In the genomic region with DNA sequence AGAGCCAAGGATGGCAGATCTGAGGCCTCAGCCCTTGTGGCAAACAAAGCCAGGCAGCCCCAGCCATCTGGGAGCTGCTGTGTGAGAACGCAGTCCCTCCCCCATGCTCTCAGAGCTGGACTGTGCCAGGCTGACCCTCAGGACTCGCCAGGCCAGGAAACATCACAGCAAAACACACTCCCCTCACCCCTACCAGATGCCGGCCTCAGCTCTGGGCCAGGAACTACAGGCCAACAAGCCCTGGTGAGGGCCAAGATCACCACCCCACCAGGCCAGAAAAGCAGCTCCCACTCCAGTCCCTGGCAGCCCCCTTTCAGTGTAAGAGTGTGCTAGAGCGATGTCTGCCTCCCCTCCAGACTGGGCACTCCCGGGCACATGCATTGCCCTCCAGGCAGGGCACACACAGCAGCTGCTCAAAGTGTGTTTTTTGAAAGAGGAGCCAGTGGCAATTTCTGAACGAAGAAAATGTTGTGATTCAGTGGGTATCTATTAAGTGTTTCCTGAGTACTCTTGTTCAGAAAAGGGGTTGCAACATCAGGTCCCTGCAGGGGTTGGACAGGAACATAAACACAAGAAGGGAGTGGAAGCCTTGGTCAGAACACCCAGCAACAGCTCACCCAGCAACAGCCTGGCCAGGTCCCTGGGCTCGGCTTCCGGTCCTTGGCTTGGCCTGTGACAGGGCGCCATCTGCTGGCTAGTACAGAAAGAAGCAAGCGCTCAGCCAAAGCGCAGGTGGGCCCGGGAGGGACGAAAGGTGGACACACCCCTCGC, we compare ENCODE assay signal across 1 cellular context.
TF ChIP-seq lines count a peak whose summit lies in the region.

No MANE protein-coding gene starts in this region.

TF ChIP-seq in HepG2, 621 proteins besides CTCF, POLR2A, EP300 and RAD21 (continued from another document and continues in another):
- TF ChIP-seq, protein P1, sequence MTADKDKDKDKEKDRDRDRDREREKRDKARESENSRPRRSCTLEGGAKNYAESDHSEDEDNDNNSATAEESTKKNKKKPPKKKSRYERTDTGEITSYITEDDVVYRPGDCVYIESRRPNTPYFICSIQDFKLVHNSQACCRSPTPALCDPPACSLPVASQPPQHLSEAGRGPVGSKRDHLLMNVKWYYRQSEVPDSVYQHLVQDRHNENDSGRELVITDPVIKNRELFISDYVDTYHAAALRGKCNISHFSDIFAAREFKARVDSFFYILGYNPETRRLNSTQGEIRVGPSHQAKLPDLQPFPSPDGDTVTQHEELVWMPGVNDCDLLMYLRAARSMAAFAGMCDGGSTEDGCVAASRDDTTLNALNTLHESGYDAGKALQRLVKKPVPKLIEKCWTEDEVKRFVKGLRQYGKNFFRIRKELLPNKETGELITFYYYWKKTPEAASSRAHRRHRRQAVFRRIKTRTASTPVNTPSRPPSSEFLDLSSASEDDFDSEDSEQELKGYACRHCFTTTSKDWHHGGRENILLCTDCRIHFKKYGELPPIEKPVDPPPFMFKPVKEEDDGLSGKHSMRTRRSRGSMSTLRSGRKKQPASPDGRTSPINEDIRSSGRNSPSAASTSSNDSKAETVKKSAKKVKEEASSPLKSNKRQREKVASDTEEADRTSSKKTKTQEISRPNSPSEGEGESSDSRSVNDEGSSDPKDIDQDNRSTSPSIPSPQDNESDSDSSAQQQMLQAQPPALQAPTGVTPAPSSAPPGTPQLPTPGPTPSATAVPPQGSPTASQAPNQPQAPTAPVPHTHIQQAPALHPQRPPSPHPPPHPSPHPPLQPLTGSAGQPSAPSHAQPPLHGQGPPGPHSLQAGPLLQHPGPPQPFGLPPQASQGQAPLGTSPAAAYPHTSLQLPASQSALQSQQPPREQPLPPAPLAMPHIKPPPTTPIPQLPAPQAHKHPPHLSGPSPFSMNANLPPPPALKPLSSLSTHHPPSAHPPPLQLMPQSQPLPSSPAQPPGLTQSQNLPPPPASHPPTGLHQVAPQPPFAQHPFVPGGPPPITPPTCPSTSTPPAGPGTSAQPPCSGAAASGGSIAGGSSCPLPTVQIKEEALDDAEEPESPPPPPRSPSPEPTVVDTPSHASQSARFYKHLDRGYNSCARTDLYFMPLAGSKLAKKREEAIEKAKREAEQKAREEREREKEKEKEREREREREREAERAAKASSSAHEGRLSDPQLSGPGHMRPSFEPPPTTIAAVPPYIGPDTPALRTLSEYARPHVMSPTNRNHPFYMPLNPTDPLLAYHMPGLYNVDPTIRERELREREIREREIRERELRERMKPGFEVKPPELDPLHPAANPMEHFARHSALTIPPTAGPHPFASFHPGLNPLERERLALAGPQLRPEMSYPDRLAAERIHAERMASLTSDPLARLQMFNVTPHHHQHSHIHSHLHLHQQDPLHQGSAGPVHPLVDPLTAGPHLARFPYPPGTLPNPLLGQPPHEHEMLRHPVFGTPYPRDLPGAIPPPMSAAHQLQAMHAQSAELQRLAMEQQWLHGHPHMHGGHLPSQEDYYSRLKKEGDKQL (CRISPR knock-in tag; IDR thresholded peaks at IDR 0.05; ENCODE audit: low read depth): no peak
- TF ChIP-seq SMAD1 (CRISPR knock-in tag; IDR thresholded peaks at IDR 0.05; ENCODE audit: borderline replicate concordance, low read depth): peak; percentile 79; the same call in 1 of the 2 replicates
- no peak for TF ChIP-seq ZNF207 (IDR thresholded peaks at IDR 0.05; ENCODE audit: borderline replicate concordance)
- TF ChIP-seq KLF11 (CRISPR knock-in tag; IDR thresholded peaks at IDR 0.05): no peak
- TF ChIP-seq ZNF788 (CRISPR knock-in tag; IDR thresholded peaks at IDR 0.05; ENCODE audit: borderline replicate concordance): peak; percentile 75; the same call in 1 of the 2 replicates
- no peak for TF ChIP-seq NFATC3 (CRISPR knock-in tag; IDR thresholded peaks at IDR 0.05)
- TF ChIP-seq, protein P2, sequence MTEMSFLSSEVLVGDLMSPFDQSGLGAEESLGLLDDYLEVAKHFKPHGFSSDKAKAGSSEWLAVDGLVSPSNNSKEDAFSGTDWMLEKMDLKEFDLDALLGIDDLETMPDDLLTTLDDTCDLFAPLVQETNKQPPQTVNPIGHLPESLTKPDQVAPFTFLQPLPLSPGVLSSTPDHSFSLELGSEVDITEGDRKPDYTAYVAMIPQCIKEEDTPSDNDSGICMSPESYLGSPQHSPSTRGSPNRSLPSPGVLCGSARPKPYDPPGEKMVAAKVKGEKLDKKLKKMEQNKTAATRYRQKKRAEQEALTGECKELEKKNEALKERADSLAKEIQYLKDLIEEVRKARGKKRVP (CRISPR knock-in tag; IDR thresholded peaks at IDR 0.05): no peak
- TF ChIP-seq KMT2B (CRISPR knock-in tag; IDR thresholded peaks at IDR 0.05): 0 out of 2 replicates have a peak, but pooled peaks have one; percentile 22
- TF ChIP-seq ZNF296 (CRISPR knock-in tag; conservative IDR thresholded peaks at IDR 0.05): no peak
- TF ChIP-seq HMG20A (CRISPR knock-in tag; IDR thresholded peaks at IDR 0.05; ENCODE audit: borderline replicate concordance): no peak; the same call in 1 of the 2 replicates
- no peak for TF ChIP-seq MEIS1 (CRISPR knock-in tag; IDR thresholded peaks at IDR 0.05; ENCODE audit: borderline replicate concordance)
- TF ChIP-seq, protein P3, sequence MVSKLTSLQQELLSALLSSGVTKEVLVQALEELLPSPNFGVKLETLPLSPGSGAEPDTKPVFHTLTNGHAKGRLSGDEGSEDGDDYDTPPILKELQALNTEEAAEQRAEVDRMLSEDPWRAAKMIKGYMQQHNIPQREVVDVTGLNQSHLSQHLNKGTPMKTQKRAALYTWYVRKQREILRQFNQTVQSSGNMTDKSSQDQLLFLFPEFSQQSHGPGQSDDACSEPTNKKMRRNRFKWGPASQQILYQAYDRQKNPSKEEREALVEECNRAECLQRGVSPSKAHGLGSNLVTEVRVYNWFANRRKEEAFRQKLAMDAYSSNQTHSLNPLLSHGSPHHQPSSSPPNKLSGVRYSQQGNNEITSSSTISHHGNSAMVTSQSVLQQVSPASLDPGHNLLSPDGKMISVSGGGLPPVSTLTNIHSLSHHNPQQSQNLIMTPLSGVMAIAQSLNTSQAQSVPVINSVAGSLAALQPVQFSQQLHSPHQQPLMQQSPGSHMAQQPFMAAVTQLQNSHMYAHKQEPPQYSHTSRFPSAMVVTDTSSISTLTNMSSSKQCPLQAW (CRISPR knock-in tag; IDR thresholded peaks at IDR 0.05): peak; percentile 75; the same call in 1 of the 2 replicates
- no peak for TF ChIP-seq ZNF577 (CRISPR knock-in tag; IDR thresholded peaks at IDR 0.05; ENCODE audit: borderline replicate concordance, low read depth)
- TF ChIP-seq ZNF563 (CRISPR knock-in tag; IDR thresholded peaks at IDR 0.05): no peak
- peak; percentile 70; the same call in 1 of the 2 replicates for TF ChIP-seq ZMYM4 (CRISPR knock-in tag; IDR thresholded peaks at IDR 0.05)
- TF ChIP-seq NFKBIZ (CRISPR knock-in tag; IDR thresholded peaks at IDR 0.05): no peak
- TF ChIP-seq, protein P4, sequence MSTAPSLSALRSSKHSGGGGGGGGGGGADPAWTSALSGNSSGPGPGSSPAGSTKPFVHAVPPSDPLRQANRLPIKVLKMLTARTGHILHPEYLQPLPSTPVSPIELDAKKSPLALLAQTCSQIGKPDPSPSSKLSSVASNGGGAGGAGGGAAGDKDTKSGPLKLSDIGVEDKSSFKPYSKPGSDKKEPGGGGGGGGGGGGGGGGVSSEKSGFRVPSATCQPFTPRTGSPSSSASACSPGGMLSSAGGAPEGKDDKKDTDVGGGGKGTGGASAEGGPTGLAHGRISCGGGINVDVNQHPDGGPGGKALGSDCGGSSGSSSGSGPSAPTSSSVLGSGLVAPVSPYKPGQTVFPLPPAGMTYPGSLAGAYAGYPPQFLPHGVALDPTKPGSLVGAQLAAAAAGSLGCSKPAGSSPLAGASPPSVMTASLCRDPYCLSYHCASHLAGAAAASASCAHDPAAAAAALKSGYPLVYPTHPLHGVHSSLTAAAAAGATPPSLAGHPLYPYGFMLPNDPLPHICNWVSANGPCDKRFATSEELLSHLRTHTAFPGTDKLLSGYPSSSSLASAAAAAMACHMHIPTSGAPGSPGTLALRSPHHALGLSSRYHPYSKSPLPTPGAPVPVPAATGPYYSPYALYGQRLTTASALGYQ (CRISPR knock-in tag; IDR thresholded peaks at IDR 0.05): no peak
- no peak for TF ChIP-seq ADNP (CRISPR knock-in tag; IDR thresholded peaks at IDR 0.05)
- no peak for TF ChIP-seq MBD4 (IDR thresholded peaks at IDR 0.05; ENCODE audit: borderline replicate concordance, low read length)
- TF ChIP-seq, protein P5, sequence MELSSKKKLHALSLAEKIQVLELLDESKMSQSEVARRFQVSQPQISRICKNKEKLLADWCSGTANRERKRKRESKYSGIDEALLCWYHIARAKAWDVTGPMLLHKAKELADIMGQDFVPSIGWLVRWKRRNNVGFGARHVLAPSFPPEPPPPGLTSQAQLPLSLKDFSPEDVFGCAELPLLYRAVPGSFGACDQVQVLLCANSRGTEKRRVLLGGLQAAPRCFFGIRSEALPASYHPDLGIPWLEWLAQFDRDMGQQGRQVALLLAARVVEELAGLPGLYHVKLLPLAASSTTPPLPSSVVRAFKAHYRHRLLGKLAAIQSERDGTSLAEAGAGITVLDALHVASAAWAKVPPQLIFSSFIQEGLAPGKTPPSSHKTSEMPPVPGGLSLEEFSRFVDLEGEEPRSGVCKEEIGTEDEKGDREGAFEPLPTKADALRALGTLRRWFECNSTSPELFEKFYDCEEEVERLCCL (CRISPR knock-in tag; IDR thresholded peaks at IDR 0.05; ENCODE audit: borderline replicate concordance): no peak
- no peak for TF ChIP-seq ZNF850 (CRISPR knock-in tag; conservative IDR thresholded peaks at IDR 0.05)
- TF ChIP-seq, protein P6, sequence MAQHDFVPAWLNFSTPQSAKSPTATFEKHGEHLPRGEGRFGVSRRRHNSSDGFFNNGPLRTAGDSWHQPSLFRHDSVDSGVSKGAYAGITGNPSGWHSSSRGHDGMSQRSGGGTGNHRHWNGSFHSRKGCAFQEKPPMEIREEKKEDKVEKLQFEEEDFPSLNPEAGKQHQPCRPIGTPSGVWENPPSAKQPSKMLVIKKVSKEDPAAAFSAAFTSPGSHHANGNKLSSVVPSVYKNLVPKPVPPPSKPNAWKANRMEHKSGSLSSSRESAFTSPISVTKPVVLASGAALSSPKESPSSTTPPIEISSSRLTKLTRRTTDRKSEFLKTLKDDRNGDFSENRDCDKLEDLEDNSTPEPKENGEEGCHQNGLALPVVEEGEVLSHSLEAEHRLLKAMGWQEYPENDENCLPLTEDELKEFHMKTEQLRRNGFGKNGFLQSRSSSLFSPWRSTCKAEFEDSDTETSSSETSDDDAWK (CRISPR knock-in tag; IDR thresholded peaks at IDR 0.05): no peak
- no peak for TF ChIP-seq PHF8 (CRISPR knock-in tag; IDR thresholded peaks at IDR 0.05)
- no peak for TF ChIP-seq ONECUT2 (CRISPR knock-in tag; IDR thresholded peaks at IDR 0.05)
- TF ChIP-seq CBX2 (IDR thresholded peaks at IDR 0.05; ENCODE audit: low read depth, low read length): no peak
- TF ChIP-seq CBX2 (CRISPR knock-in tag; IDR thresholded peaks at IDR 0.05; ENCODE audit: low read depth): no peak
- no peak for TF ChIP-seq ZNF615 (CRISPR knock-in tag; IDR thresholded peaks at IDR 0.05; ENCODE audit: borderline replicate concordance)
- TF ChIP-seq AGO2 (optimal IDR thresholded peaks at IDR 0.05; ENCODE audit: low read depth, low read length): no peak
- TF ChIP-seq HOXA7 (CRISPR knock-in tag; IDR thresholded peaks at IDR 0.05): no peak
- no peak for TF ChIP-seq ZNF556 (CRISPR knock-in tag; IDR thresholded peaks at IDR 0.05; ENCODE audit: borderline replicate concordance)
- TF ChIP-seq, protein P7, sequence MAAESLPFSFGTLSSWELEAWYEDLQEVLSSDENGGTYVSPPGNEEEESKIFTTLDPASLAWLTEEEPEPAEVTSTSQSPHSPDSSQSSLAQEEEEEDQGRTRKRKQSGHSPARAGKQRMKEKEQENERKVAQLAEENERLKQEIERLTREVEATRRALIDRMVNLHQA (CRISPR knock-in tag; IDR thresholded peaks at IDR 0.05): no peak
- TF ChIP-seq, protein P8, sequence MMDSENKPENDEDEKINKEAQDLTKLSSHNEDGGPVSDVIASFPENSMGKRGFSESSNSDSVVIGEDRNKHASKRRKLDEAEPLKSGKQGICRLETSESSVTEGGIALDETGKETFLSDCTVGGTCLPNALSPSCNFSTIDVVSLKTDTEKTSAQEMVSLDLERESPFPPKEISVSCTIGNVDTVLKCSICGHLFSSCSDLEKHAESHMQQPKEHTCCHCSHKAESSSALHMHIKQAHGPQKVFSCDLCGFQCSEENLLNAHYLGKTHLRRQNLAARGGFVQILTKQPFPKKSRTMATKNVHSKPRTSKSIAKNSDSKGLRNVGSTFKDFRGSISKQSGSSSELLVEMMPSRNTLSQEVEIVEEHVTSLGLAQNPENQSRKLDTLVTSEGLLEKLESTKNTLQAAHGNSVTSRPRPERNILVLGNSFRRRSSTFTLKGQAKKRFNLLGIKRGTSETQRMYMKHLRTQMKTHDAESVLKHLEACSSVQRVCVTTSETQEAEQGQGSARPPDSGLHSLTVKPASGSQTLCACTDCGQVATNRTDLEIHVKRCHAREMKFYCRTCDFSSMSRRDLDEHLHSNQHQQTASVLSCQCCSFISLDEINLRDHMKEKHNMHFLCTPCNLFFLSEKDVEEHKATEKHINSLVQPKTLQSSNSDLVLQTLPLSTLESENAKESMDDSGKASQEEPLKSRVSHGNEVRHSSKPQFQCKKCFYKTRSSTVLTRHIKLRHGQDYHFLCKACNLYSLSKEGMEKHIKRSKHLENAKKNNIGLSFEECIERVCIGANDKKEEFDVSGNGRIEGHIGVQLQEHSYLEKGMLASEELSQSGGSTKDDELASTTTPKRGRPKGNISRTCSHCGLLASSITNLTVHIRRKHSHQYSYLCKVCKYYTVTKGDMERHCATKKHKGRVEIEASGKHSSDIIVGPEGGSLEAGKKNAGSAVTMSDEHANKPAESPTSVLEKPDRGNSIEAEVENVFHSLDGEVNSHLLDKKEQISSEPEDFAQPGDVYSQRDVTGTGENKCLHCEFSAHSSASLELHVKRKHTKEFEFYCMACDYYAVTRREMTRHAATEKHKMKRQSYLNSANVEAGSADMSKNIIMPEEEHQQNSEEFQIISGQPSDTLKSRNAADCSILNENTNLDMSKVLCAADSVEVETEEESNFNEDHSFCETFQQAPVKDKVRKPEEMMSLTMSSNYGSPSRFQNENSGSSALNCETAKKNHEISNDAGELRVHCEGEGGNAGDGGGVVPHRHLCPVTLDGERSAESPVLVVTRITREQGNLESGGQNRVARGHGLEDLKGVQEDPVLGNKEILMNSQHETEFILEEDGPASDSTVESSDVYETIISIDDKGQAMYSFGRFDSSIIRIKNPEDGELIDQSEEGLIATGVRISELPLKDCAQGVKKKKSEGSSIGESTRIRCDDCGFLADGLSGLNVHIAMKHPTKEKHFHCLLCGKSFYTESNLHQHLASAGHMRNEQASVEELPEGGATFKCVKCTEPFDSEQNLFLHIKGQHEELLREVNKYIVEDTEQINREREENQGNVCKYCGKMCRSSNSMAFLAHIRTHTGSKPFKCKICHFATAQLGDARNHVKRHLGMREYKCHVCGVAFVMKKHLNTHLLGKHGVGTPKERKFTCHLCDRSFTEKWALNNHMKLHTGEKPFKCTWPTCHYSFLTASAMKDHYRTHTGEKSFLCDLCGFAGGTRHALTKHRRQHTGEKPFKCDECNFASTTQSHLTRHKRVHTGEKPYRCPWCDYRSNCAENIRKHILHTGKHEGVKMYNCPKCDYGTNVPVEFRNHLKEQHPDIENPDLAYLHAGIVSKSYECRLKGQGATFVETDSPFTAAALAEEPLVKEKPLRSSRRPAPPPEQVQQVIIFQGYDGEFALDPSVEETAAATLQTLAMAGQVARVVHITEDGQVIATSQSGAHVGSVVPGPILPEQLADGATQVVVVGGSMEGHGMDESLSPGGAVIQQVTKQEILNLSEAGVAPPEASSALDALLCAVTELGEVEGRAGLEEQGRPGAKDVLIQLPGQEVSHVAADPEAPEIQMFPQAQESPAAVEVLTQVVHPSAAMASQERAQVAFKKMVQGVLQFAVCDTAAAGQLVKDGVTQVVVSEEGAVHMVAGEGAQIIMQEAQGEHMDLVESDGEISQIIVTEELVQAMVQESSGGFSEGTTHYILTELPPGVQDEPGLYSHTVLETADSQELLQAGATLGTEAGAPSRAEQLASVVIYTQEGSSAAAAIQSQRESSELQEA (CRISPR knock-in tag; IDR thresholded peaks at IDR 0.05; ENCODE audit: not compliant biosample characterization): peak; percentile 60
- TF ChIP-seq ZKSCAN8 (CRISPR knock-in tag; IDR thresholded peaks at IDR 0.05; ENCODE audit: borderline replicate concordance): peak; percentile 38; the same call in 1 of the 2 replicates
